In the genomic region with DNA sequence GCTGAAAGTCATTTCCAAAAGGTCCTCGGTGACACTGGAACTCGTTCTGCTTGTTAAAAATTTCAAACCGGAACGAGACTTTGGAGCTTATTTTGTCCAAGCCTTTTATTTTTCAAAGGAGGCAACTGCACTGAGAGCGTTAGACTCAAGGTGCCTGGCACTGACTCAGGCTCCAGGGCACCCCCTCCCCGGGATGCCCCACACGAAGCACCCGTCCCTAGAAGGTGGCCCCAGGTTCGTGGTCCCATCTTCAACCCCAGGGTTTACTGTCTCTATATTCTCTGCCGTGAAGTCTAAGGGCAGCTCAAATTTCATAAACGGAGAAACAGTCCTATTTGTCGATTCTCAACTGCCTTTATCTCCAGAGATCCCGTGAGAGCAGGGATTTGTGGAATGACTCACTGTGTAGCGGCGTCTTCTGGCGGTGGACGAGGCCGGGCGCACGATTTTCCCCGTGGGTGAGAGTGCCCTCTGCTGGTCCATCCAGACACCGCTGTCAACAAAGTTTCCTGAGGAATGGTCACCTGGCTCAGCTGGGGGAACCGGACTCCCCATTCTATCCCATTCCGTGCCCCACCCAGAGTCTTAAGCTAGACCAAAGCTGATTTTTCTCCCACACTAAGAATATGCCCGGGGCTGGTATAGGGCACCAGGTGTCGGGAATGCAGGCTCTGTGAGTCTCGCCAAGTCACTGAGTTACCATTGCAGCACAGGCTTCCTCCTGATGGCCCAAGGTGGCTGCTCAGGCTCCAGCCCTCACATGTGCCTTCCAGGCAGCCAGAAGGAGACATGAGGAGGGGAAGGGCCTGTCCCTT, we compare ENCODE assay signal across 1 cellular context.
TF ChIP-seq lines count a peak whose summit lies in the region.

No MANE protein-coding gene starts in this region.

TF ChIP-seq in HEK293, 187 proteins besides CTCF, POLR2A, EP300 and RAD21 (continued from another document and continues in another):
- TF ChIP-seq BCL11A (tag by site-specific recombination; IDR thresholded peaks at IDR 0.05; ENCODE audit: low read depth) (no peak), ZBTB8A (tag by site-specific recombination; IDR thresholded peaks at IDR 0.05) (peak; percentile 49), SCRT1 (tag by site-specific recombination; IDR thresholded peaks at IDR 0.05; ENCODE audit: borderline replicate concordance) (no peak), ZNF510 (tag by site-specific recombination; IDR thresholded peaks at IDR 0.05; ENCODE audit: insufficient replicate concordance) (no peak), EGR2 (tag by site-specific recombination; IDR thresholded peaks at IDR 0.05; ENCODE audit: low read depth) (no peak), SETDB1 (IDR thresholded peaks at IDR 0.05; ENCODE audit: insufficient read length, low read length) (peak; percentile 56), ZNF248 (tag by site-specific recombination; IDR thresholded peaks at IDR 0.05) (no peak), BCL11B (tag by site-specific recombination; IDR thresholded peaks at IDR 0.05; ENCODE audit: low read depth) (no peak), SP3 (tag by site-specific recombination; IDR thresholded peaks at IDR 0.05) (no peak), ZNF174 (tag by site-specific recombination; IDR thresholded peaks at IDR 0.05) (no peak), TRIM28 (IDR thresholded peaks at IDR 0.05; ENCODE audit: borderline replicate concordance, low read length) (peak; percentile 73), ZNF624 (tag by site-specific recombination; IDR thresholded peaks at IDR 0.05) (no peak), ZNF23 (tag by site-specific recombination; IDR thresholded peaks at IDR 0.05; ENCODE audit: borderline replicate concordance) (no peak), ZNF76 (tag by site-specific recombination; IDR thresholded peaks at IDR 0.05; ENCODE audit: borderline replicate concordance, low read depth) (no peak), ZNF114 (tag by site-specific recombination; IDR thresholded peaks at IDR 0.05) (no peak), ZNF48 (tag by site-specific recombination; IDR thresholded peaks at IDR 0.05) (no peak), ZNF366 (tag by site-specific recombination; conservative IDR thresholded peaks at IDR 0.05) (0 out of 2 replicates have a peak, but pooled peaks have one; percentile 15), ZNF473 (tag by site-specific recombination; IDR thresholded peaks at IDR 0.05) (no peak), ZBTB21 (tag by site-specific recombination; IDR thresholded peaks at IDR 0.05) (no peak), HOXA7 (CRISPR knock-in tag; IDR thresholded peaks at IDR 0.05; ENCODE audit: borderline replicate concordance) (no peak), ZNF530 (tag by site-specific recombination; IDR thresholded peaks at IDR 0.05; ENCODE audit: low read depth) (no peak), ZNF549 (tag by site-specific recombination; IDR thresholded peaks at IDR 0.05) (no peak), WT1 (tag by site-specific recombination; IDR thresholded peaks at IDR 0.05) (no peak), ZNF112 (tag by site-specific recombination; IDR thresholded peaks at IDR 0.05) (no peak), ZNF19 (tag by site-specific recombination; IDR thresholded peaks at IDR 0.05; ENCODE audit: low read depth) (no peak), ZBTB1 (tag by site-specific recombination; IDR thresholded peaks at IDR 0.05) (no peak), OSR2 (tag by site-specific recombination; IDR thresholded peaks at IDR 0.05) (no peak), ZBTB17 (tag by site-specific recombination; IDR thresholded peaks at IDR 0.05) (peak; percentile 69), ZNF621 (tag by site-specific recombination; IDR thresholded peaks at IDR 0.05) (no peak), ZNF132 (tag by site-specific recombination; IDR thresholded peaks at IDR 0.05; ENCODE audit: borderline replicate concordance) (no peak), ZNF514 (tag by site-specific recombination; IDR thresholded peaks at IDR 0.05) (no peak), ZNF184 (tag by site-specific recombination; IDR thresholded peaks at IDR 0.05) (no peak)
- TF ChIP-seq, protein P1, sequence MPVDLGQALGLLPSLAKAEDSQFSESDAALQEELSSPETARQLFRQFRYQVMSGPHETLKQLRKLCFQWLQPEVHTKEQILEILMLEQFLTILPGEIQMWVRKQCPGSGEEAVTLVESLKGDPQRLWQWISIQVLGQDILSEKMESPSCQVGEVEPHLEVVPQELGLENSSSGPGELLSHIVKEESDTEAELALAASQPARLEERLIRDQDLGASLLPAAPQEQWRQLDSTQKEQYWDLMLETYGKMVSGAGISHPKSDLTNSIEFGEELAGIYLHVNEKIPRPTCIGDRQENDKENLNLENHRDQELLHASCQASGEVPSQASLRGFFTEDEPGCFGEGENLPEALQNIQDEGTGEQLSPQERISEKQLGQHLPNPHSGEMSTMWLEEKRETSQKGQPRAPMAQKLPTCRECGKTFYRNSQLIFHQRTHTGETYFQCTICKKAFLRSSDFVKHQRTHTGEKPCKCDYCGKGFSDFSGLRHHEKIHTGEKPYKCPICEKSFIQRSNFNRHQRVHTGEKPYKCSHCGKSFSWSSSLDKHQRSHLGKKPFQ (tag by site-specific recombination; IDR thresholded peaks at IDR 0.05): no peak
- TF ChIP-seq, protein P2, sequence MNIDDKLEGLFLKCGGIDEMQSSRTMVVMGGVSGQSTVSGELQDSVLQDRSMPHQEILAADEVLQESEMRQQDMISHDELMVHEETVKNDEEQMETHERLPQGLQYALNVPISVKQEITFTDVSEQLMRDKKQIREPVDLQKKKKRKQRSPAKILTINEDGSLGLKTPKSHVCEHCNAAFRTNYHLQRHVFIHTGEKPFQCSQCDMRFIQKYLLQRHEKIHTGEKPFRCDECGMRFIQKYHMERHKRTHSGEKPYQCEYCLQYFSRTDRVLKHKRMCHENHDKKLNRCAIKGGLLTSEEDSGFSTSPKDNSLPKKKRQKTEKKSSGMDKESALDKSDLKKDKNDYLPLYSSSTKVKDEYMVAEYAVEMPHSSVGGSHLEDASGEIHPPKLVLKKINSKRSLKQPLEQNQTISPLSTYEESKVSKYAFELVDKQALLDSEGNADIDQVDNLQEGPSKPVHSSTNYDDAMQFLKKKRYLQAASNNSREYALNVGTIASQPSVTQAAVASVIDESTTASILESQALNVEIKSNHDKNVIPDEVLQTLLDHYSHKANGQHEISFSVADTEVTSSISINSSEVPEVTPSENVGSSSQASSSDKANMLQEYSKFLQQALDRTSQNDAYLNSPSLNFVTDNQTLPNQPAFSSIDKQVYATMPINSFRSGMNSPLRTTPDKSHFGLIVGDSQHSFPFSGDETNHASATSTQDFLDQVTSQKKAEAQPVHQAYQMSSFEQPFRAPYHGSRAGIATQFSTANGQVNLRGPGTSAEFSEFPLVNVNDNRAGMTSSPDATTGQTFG (tag by site-specific recombination; IDR thresholded peaks at IDR 0.05; ENCODE audit: borderline replicate concordance): no peak
- TF ChIP-seq, protein P3, sequence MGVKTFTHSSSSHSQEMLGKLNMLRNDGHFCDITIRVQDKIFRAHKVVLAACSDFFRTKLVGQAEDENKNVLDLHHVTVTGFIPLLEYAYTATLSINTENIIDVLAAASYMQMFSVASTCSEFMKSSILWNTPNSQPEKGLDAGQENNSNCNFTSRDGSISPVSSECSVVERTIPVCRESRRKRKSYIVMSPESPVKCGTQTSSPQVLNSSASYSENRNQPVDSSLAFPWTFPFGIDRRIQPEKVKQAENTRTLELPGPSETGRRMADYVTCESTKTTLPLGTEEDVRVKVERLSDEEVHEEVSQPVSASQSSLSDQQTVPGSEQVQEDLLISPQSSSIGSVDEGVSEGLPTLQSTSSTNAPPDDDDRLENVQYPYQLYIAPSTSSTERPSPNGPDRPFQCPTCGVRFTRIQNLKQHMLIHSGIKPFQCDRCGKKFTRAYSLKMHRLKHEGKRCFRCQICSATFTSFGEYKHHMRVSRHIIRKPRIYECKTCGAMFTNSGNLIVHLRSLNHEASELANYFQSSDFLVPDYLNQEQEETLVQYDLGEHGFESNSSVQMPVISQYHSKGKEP (tag by site-specific recombination; IDR thresholded peaks at IDR 0.05): no peak
- TF ChIP-seq, protein P4, sequence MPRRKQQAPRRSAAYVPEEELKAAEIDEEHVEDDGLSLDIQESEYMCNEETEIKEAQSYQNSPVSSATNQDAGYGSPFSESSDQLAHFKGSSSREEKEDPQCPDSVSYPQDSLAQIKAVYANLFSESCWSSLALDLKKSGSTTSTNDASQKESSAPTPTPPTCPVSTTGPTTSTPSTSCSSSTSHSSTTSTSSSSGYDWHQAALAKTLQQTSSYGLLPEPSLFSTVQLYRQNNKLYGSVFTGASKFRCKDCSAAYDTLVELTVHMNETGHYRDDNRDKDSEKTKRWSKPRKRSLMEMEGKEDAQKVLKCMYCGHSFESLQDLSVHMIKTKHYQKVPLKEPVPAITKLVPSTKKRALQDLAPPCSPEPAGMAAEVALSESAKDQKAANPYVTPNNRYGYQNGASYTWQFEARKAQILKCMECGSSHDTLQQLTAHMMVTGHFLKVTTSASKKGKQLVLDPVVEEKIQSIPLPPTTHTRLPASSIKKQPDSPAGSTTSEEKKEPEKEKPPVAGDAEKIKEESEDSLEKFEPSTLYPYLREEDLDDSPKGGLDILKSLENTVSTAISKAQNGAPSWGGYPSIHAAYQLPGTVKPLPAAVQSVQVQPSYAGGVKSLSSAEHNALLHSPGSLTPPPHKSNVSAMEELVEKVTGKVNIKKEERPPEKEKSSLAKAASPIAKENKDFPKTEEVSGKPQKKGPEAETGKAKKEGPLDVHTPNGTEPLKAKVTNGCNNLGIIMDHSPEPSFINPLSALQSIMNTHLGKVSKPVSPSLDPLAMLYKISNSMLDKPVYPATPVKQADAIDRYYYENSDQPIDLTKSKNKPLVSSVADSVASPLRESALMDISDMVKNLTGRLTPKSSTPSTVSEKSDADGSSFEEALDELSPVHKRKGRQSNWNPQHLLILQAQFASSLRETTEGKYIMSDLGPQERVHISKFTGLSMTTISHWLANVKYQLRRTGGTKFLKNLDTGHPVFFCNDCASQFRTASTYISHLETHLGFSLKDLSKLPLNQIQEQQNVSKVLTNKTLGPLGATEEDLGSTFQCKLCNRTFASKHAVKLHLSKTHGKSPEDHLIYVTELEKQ (tag by site-specific recombination; IDR thresholded peaks at IDR 0.05; ENCODE audit: borderline replicate concordance): no peak
- TF ChIP-seq, protein P5, sequence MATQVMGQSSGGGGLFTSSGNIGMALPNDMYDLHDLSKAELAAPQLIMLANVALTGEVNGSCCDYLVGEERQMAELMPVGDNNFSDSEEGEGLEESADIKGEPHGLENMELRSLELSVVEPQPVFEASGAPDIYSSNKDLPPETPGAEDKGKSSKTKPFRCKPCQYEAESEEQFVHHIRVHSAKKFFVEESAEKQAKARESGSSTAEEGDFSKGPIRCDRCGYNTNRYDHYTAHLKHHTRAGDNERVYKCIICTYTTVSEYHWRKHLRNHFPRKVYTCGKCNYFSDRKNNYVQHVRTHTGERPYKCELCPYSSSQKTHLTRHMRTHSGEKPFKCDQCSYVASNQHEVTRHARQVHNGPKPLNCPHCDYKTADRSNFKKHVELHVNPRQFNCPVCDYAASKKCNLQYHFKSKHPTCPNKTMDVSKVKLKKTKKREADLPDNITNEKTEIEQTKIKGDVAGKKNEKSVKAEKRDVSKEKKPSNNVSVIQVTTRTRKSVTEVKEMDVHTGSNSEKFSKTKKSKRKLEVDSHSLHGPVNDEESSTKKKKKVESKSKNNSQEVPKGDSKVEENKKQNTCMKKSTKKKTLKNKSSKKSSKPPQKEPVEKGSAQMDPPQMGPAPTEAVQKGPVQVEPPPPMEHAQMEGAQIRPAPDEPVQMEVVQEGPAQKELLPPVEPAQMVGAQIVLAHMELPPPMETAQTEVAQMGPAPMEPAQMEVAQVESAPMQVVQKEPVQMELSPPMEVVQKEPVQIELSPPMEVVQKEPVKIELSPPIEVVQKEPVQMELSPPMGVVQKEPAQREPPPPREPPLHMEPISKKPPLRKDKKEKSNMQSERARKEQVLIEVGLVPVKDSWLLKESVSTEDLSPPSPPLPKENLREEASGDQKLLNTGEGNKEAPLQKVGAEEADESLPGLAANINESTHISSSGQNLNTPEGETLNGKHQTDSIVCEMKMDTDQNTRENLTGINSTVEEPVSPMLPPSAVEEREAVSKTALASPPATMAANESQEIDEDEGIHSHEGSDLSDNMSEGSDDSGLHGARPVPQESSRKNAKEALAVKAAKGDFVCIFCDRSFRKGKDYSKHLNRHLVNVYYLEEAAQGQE (tag by site-specific recombination; IDR thresholded peaks at IDR 0.05): no peak
- TF ChIP-seq, protein P6, sequence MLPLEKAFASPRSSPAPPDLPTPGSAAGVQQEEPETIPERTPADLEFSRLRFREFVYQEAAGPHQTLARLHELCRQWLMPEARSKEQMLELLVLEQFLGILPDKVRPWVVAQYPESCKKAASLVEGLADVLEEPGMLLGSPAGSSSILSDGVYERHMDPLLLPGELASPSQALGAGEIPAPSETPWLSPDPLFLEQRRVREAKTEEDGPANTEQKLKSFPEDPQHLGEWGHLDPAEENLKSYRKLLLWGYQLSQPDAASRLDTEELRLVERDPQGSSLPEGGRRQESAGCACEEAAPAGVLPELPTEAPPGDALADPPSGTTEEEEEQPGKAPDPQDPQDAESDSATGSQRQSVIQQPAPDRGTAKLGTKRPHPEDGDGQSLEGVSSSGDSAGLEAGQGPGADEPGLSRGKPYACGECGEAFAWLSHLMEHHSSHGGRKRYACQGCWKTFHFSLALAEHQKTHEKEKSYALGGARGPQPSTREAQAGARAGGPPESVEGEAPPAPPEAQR (tag by site-specific recombination; IDR thresholded peaks at IDR 0.05): no peak
- TF ChIP-seq, protein P7, sequence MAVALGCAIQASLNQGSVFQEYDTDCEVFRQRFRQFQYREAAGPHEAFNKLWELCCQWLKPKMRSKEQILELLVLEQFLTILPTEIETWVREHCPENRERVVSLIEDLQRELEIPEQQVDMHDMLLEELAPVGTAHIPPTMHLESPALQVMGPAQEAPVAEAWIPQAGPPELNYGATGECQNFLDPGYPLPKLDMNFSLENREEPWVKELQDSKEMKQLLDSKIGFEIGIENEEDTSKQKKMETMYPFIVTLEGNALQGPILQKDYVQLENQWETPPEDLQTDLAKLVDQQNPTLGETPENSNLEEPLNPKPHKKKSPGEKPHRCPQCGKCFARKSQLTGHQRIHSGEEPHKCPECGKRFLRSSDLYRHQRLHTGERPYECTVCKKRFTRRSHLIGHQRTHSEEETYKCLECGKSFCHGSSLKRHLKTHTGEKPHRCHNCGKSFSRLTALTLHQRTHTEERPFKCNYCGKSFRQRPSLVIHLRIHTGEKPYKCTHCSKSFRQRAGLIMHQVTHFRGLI (tag by site-specific recombination; IDR thresholded peaks at IDR 0.05): no peak
- TF ChIP-seq, protein P8, sequence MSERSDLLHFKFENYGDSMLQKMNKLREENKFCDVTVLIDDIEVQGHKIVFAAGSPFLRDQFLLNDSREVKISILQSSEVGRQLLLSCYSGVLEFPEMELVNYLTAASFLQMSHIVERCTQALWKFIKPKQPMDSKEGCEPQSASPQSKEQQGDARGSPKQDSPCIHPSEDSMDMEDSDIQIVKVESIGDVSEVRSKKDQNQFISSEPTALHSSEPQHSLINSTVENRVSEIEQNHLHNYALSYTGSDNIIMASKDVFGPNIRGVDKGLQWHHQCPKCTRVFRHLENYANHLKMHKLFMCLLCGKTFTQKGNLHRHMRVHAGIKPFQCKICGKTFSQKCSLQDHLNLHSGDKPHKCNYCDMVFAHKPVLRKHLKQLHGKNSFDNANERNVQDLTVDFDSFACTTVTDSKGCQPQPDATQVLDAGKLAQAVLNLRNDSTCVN (tag by site-specific recombination; optimal IDR thresholded peaks at IDR 0.05): peak; percentile 19
- TF ChIP-seq, protein P9, sequence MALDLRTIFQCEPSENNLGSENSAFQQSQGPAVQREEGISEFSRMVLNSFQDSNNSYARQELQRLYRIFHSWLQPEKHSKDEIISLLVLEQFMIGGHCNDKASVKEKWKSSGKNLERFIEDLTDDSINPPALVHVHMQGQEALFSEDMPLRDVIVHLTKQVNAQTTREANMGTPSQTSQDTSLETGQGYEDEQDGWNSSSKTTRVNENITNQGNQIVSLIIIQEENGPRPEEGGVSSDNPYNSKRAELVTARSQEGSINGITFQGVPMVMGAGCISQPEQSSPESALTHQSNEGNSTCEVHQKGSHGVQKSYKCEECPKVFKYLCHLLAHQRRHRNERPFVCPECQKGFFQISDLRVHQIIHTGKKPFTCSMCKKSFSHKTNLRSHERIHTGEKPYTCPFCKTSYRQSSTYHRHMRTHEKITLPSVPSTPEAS (tag by site-specific recombination; IDR thresholded peaks at IDR 0.05): no peak
